In the genomic region with DNA sequence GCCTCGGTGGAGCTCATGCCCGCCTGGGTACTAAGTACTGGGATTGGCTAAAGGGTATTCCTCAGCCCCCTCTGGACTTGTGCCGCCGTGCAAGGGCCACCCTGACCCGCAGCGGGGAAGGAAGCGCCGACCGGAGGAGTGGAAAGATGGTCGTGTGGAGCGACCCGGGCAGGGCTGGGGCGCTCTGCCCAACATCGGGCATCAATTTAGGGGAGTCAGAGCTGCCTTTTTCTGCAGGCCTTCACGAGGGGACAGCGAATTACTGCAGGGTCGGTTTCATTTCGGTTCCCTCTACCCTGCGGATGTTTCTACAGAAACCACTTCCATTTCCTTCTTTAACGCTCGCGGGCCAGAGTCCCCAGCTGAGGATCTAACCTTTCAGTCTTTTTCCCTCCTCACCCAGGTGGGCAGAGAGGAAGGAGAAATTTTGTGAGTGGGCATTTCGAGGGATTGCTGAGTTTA, we compare ENCODE assay signal across 8 cellular contexts. TPM values are rescaled to one million over a fixed set of nuclear protein-coding genes. Genes with fewer than 3 reads are reported as not detected.
DNase-seq lines count a peak whose midpoint lies in the region; ATAC-seq, FAIRE-seq and TF ChIP-seq lines count a peak whose summit lies in the region.

No MANE protein-coding gene starts in this region.

- H3K79me2 ChIP-seq in SU-DHL-6 (ENCODE audit: insufficient read depth, low read length) = peaks cover 3% of the 10 kb centered on the region; the same call in 1 of the 2 replicates

- H3K27me3 ChIP-seq in SU-DHL-6 (ENCODE audit: low read length) (no peaks in the 10 kb centered on the region), pancreas (no peaks in the 10 kb centered on the region)

- peak overlapping the region; percentile 90 for H3K4me2 ChIP-seq in SU-DHL-6 (ENCODE audit: low read depth, low read length, poor library complexity, severe bottlenecking)

- CTCF ChIA-PET in HEK293T (lab: Yijun Ruan, JAX) = interaction anchor here (0.8 to 1.6 kb wide), 3 partner anchors 28 to 68 kb away, joined by 3 to 4 read pairs (median 3); no protein-coding TSS in a partner anchor

- DNase-seq in NCI-H748 treated with DMSO at 0.1 percent for 48 hours (lab: John Stamatoyannopoulos, UW) (peak; percentile 22), NCI-H748 (lab: John Stamatoyannopoulos, UW; ENCODE audit: unreplicated experiment) (no peak), fibroblast of mammary gland (ENCODE audit: low read depth) (no peak), pancreas (no peak), activated gamma-delta T cell (lab: John Stamatoyannopoulos, UW) (no peak), HEK293T (ENCODE audit: extremely low spot score) (no peak)

- ATAC-seq in HG02870 (IDR thresholded peaks at IDR 0.05; ENCODE audit: unreplicated experiment) (peak; percentile 7), pancreas (no peak)

- WGBS in pancreas, 2 donors = 0% methylated on average over 21 to 23 of the region's 23 CpGs

- peak overlapping the region; percentile 85 for H3K4me3 ChIP-seq in SU-DHL-6 (ENCODE audit: insufficient read depth, low read length, poor library complexity, severe bottlenecking)
- H3K4me3 ChIP-seq in fibroblast of mammary gland (ENCODE audit: control insufficient read depth, low read depth, low read length) = peak overlapping the region; percentile 89
- H3K4me3 ChIP-seq in pancreas = peak overlapping the region; percentile 61 to 85 (median 76)

- peaks cover 30% of the 10 kb centered on the region for H3F3A ChIP-seq in SU-DHL-6 (ENCODE audit: insufficient read depth)

- H3K9me3 ChIP-seq in SU-DHL-6 (ENCODE audit: insufficient read depth, low read length) (no peaks in the 10 kb centered on the region), pancreas (no peaks in the 10 kb centered on the region)

- H3K4me1 ChIP-seq in pancreas = peaks cover 10 to 52% (median 30%) of the 10 kb centered on the region in 3 donors

- H3K36me3 ChIP-seq in SU-DHL-6 (ENCODE audit: low read length) = peaks cover 16% of the 10 kb centered on the region
- peaks cover 0 to 11% (median 0%) of the 10 kb centered on the region in 3 donors for H3K36me3 ChIP-seq in pancreas

- H2AFZ ChIP-seq in SU-DHL-6 (ENCODE audit: low read depth, low read length, severe bottlenecking) = peak overlapping the region; percentile 86

- H3K9ac ChIP-seq in SU-DHL-6 (ENCODE audit: low read length) = peak overlapping the region; percentile 86

- no peak for FAIRE-seq in pancreas (lab: Jason Lieb, UNC)

- H3K27ac ChIP-seq in SU-DHL-6 (ENCODE audit: low read depth, low read length) = peak overlapping the region; percentile 95
- H3K27ac ChIP-seq in pancreas = peak overlapping the region; percentile 99 to 100 (median 99)

- TF ChIP-seq CTCF in SU-DHL-6 (IDR thresholded peaks at IDR 0.05; ENCODE audit: insufficient read depth, low read length, poor library complexity, severe bottlenecking) (no peak), fibroblast of mammary gland (conservative IDR thresholded peaks at IDR 0.05; ENCODE audit: control insufficient read depth, insufficient read depth, low read depth, low read length) (no peak), pancreas (IDR thresholded peaks at IDR 0.05) (no peak)

- intact Hi-C loops in pancreas (cut with DNase I) = no loop called here

- no peaks in the 10 kb centered on the region for H4K20me1 ChIP-seq in SU-DHL-6 (ENCODE audit: low read depth, low read length)

- POLR2A ChIA-PET in HEK293T (lab: Yijun Ruan, JAX) = interaction anchor here (0.6 to 3.8 kb wide), 20 partner anchors 9 to 285 kb away, joined by 3 to 16 read pairs (median 4); a partner anchor contains a TSS

- no peaks in the 10 kb centered on the region for H3K9me2 ChIP-seq in SU-DHL-6 (replicated peaks; ENCODE audit: insufficient read depth, low read length)

TF ChIP-seq in HEK293T, 16 proteins besides CTCF, POLR2A, EP300 and RAD21:
- TF ChIP-seq BHLHE40 (IDR thresholded peaks at IDR 0.05; ENCODE audit: borderline replicate concordance) = no peak
- TF ChIP-seq SP1 (IDR thresholded peaks at IDR 0.05) = no peak
- no peak for TF ChIP-seq HDGF (IDR thresholded peaks at IDR 0.05; ENCODE audit: borderline replicate concordance)
- TF ChIP-seq ELF4 (IDR thresholded peaks at IDR 0.05) = no peak

RNA-seq across cellular contexts. Expression of a gene that starts 1.0 kb away (rescaled TPM):
- 10 to 100 TPM; 13.7 to 29.9 (median 21.2) TPM for total RNA-seq in pancreas
- polyA plus RNA-seq in pancreas = 10 to 100 TPM in 1 of 2 donors, 1 to 10 TPM in 1; 8.8 to 18.0 TPM

RNA-seq across cellular contexts. Expression of a gene that starts 5.5 kb away (rescaled TPM):
- total RNA-seq in pancreas = 10 to 100 TPM; 25.7 to 69.4 (median 38.7) TPM
- polyA plus RNA-seq in pancreas = 10 to 100 TPM in 1 of 2 donors, 1 to 10 TPM in 1; 9.7 to 12.2 TPM
